In the genomic region with DNA sequence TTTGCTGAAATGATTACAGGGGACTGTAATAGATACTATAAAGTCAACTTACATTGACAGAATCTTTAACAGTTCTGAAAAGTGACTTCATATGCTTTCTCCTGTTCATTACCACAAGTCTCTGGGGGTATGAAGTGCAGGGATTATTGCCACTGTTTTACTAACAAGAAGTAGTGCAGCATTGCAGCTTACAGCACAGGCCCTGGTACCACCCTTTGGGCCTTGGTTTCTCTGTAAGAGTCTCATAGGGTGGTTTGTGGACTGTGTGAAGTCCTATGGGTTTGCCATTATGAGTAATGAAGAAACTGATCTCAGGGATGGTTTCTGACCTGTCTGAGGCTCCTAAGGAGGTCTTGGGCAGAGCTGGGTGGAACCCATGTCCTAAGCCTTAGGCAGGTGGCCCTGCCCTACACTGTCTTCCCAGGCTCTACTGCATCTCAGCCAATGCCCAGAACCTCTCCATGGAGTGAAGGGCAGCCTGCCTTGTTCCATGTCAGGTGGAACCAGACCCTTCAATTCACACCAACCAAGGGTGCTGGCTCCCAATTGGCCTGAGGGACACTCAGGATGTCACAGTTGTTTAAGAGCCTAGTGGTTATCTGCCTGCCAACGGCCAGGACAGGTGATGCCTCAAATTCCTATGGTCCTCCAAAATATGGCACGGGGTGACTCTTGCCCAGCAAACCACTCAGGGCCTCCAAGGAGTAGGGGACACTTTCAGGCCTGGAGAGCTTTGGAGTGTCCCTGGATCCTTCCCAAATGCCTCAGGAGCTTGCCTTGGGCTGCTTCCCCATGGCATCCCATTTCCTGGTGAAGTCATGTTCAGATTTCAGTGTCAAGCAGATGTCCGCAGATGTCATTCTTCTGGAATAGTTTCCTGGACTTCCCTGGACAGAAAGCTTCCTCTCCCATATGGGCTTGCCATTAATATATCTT, we compare ENCODE assay signal across 26 cellular contexts.
"Had no signal": no experiment of that assay in that cellular context is flagged by ENCODE, and none has a peak within 500 bp of the region (broad histone marks: within the 10 kb centered on the region; RNA-seq: fewer than 3 reads in every experiment).

No MANE protein-coding gene starts in this region.

- H3K9me3 ChIP-seq: ascending aorta, body of pancreas, SJSA1 had no signal

- DNase-seq: activated CD4-positive, alpha-beta T cell treated with anti-CD3 and anti-CD28 coated beads for 4 hours; activated CD8-positive, alpha-beta memory T cell treated with anti-CD3 and anti-CD28 coated beads, Interleukin-2, amount 50 U/mL, for 4 hours; activated CD8-positive, alpha-beta T cell treated with anti-CD3 and anti-CD28 coated beads for 36 hours; activated effector memory CD4-positive, alpha-beta T cell treated with Interleukin-2 at 50 U/mL for 16 hours; activated naive CD4-positive, alpha-beta T cell treated with Interleukin-2 at 50 U/mL for 16 hours; activated naive CD8-positive, alpha-beta T cell treated with anti-CD3 and anti-CD28 coated beads, Interleukin-2, amount 50 U/mL, for 24 hours; activated T-cell treated with anti-CD3 and anti-CD28 coated beads, Interleukin-2, amount 50 U/mL, for 1 hour; amniotic stem cell; body of pancreas; NCI-H1092 treated with DMSO at 0.1 percent for 48 hours; NCI-H1417 treated with DMSO at 0.1 percent for 48 hours; NCI-H1694; NCI-H2029; NCI-H2107; NCI-H2171 treated with DMSO at 0.1 percent for 48 hours; NCI-H226; NCI-H526; NCI-H774; NK-92 treated with Interleukin-12 subunit alpha and Interleukin-12 subunit beta, amount 100 ng/mL, for 24 hours; PC-3; SHP77; SW 1271 had no signal

- H3K4me1 ChIP-seq: ascending aorta, body of pancreas, SJSA1 had no signal

- FAIRE-seq: RCC 7860 had no signal

- ATAC-seq: activated CD8-positive, alpha-beta T cell treated with anti-CD3 and anti-CD28 coated beads for 36 hours; activated naive CD8-positive, alpha-beta T cell treated with anti-CD3 and anti-CD28 coated beads, Interleukin-2, amount 50 U/mL, for 24 hours; body of pancreas; PC-3; SK-N-SH treated with all-trans-retinoic acid at 6 μM for 48 hours had no signal

- H3K27ac ChIP-seq: ascending aorta, body of pancreas, SJSA1 had no signal

- H3K27me3 ChIP-seq: ascending aorta, body of pancreas, SJSA1 had no signal

- H3K4me3 ChIP-seq: ascending aorta, body of pancreas, SJSA1 had no signal

- H3K36me3 ChIP-seq: ascending aorta, SJSA1 had no signal
